ENCODE assay signal across 9 cellular contexts in the genomic region with DNA sequence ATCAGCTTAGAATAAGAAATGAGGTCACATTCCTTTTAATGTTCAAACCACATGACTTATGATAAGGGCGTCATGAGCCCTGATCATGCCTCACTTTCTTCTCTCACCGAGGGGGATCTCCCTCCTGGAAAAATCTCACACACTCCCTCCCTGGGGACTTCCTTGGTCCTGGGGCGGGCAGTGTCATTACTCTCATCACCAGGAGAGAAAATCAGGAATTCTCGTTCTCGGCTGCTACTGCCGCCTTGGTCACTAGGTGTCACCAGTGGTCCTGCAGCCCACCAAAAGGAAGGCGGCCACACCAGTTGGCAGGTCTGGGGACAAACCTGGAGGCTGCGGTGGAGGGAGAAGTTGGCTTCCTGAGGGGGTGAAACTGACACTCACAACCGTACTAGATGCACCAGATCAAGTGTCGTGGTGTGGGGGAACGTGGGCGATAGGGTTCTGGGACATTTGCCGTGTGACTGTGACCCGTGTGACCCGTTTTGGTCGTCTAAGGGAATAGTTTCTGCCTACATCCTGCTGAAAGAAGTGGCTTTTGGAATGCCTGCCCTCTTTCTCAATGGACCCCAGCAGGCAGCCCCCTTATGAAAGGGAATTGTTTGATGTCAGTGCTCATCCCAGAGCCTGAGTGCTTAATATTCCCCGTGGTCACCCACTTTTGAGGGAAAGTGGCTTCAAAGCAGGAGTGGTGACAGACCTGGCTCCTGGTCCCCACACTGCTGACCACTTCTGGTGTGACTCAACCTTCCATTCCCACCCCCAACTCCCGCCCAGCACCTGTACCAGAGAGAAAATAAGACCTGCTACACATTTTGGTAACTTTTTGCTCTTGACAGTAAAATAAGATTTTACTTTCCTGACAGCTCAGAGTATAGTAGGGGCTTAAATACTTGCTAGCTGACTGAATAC.
DNase-seq lines count a peak whose midpoint lies in the region; ATAC-seq lines count a peak whose summit lies in the region.
"Had no signal": no experiment of that assay in that cellular context is flagged by ENCODE, and none has a peak within 500 bp of the region (broad histone marks: within the 10 kb centered on the region; RNA-seq: fewer than 3 reads in every experiment).

No MANE protein-coding gene starts in this region.

- no peaks in the 10 kb centered on the region for H3K36me3 ChIP-seq in BLaER1
- no peaks in the 10 kb centered on the region for H3K36me3 ChIP-seq in mucosa of stomach (ENCODE audit: control insufficient read depth, insufficient read depth, low read length)
- H3K36me3 ChIP-seq in subcutaneous abdominal adipose tissue (ENCODE audit: control insufficient read depth in 5 of 5, insufficient read depth in 5 of 5, low read length in 5 of 5), result no peaks in the 10 kb centered on the region
- H3K36me3 ChIP-seq: SJSA1 had no signal

- H3K27ac ChIP-seq in BLaER1 (no peak overlapping the region), subcutaneous abdominal adipose tissue (ENCODE audit: low read depth, low read length) (no peak overlapping the region)
- H3K27ac ChIP-seq: SJSA1 had no signal

- DNase-seq in NCI-H526 (lab: John Stamatoyannopoulos, UW), result peak; percentile 26 to 71
- DNase-seq in activated CD8-positive, alpha-beta memory T cell treated with anti-CD3 and anti-CD28 coated beads, Interleukin-2, amount 50 U/mL, for 48 hours, result peak; percentile 75

- H4K20me1 ChIP-seq in BLaER1, result no peaks in the 10 kb centered on the region

- no peaks in the 10 kb centered on the region for H3K9me3 ChIP-seq in BLaER1
- H3K9me3 ChIP-seq in mucosa of stomach (ENCODE audit: control insufficient read depth, low read length), result no peaks in the 10 kb centered on the region
- no peaks in the 10 kb centered on the region for H3K9me3 ChIP-seq in subcutaneous abdominal adipose tissue (ENCODE audit: control insufficient read depth in 5 of 5, low read length in 5 of 5)
- H3K9me3 ChIP-seq: SJSA1 had no signal

- H3K4me3 ChIP-seq in BLaER1, result no peak overlapping the region
- peak overlapping the region; percentile 7 for H3K4me3 ChIP-seq in mucosa of stomach (ENCODE audit: low read length)
- peak overlapping the region in 4 of 5 donors; percentile 23 to 60 (median 48) for H3K4me3 ChIP-seq in subcutaneous abdominal adipose tissue (ENCODE audit: low read depth in 1 of 5, low read length in 5 of 5)
- H3K4me3 ChIP-seq: SJSA1 had no signal

- no peaks in the 10 kb centered on the region for H3K27me3 ChIP-seq in BLaER1
- peaks cover 6% of the 10 kb centered on the region for H3K27me3 ChIP-seq in mucosa of stomach (ENCODE audit: control insufficient read depth, insufficient read depth, low read length)
- no peaks in the 10 kb centered on the region for H3K27me3 ChIP-seq in subcutaneous abdominal adipose tissue (ENCODE audit: control insufficient read depth in 5 of 5, insufficient read depth in 4 of 5, low read length in 5 of 5)
- H3K27me3 ChIP-seq: SJSA1 had no signal

- H3K9ac ChIP-seq in BLaER1 (0 out of 2 replicates have a peak overlapping the region, but pooled peaks have one; percentile 16), mucosa of stomach (ENCODE audit: low read length) (peak overlapping the region; percentile 27), subcutaneous abdominal adipose tissue (ENCODE audit: low read length in 5 of 5) (peak overlapping the region in 2 of 5 donors; percentile 28 to 49)

- H3K4me1 ChIP-seq in BLaER1, result no peaks in the 10 kb centered on the region
- peaks cover 7% of the 10 kb centered on the region for H3K4me1 ChIP-seq in mucosa of stomach (ENCODE audit: control insufficient read depth, insufficient read depth, low read length)
- H3K4me1 ChIP-seq in subcutaneous abdominal adipose tissue (ENCODE audit: control insufficient read depth in 5 of 5, insufficient read depth in 5 of 5, low read length in 5 of 5), result peaks cover 2 to 8% (median 6%) of the 10 kb centered on the region in 5 donors
- H3K4me1 ChIP-seq: SJSA1 had no signal

- H3K4me2 ChIP-seq in BLaER1, result peak overlapping the region; percentile 68

- ATAC-seq in GM19035 (IDR thresholded peaks at IDR 0.05; ENCODE audit: unreplicated experiment) (peak; percentile 82), HG03159 (IDR thresholded peaks at IDR 0.05; ENCODE audit: unreplicated experiment) (peak; percentile 81), esophagus mucosa (peak; percentile 59)
